ENCODE assay signal across 1 cellular context in genomic region chr6:138550346-138550767, GRCh38.
TF ChIP-seq lines count a peak whose summit lies in the region.

No MANE protein-coding gene starts in this region.

TF ChIP-seq in HepG2, 621 proteins besides CTCF, POLR2A, EP300 and RAD21 (continued from another document and continues in another):
- TF ChIP-seq CREM (IDR thresholded peaks at IDR 0.05) (peak; percentile 84), CREM (CRISPR knock-in tag; IDR thresholded peaks at IDR 0.05) (no peak), ZNF564 (CRISPR knock-in tag; IDR thresholded peaks at IDR 0.05) (no peak), ARID3A (IDR thresholded peaks at IDR 0.05; ENCODE audit: low read depth, low read length) (peak; percentile 42; the same call in 1 of the 2 replicates), KAT7 (CRISPR knock-in tag; IDR thresholded peaks at IDR 0.05; ENCODE audit: borderline replicate concordance) (no peak), MXD4 (CRISPR knock-in tag; IDR thresholded peaks at IDR 0.05) (peak; percentile 73; the same call in 1 of the 2 replicates), ZNF83 (CRISPR knock-in tag; IDR thresholded peaks at IDR 0.05; ENCODE audit: borderline replicate concordance) (no peak), HOXD1 (CRISPR knock-in tag; IDR thresholded peaks at IDR 0.05) (no peak), E2F2 (CRISPR knock-in tag; IDR thresholded peaks at IDR 0.05; ENCODE audit: borderline replicate concordance) (no peak), MAF1 (CRISPR knock-in tag; IDR thresholded peaks at IDR 0.05; ENCODE audit: borderline replicate concordance) (no peak), SRSF1 (optimal IDR thresholded peaks at IDR 0.05; ENCODE audit: low read depth, low read length) (no peak), SP140L (CRISPR knock-in tag; IDR thresholded peaks at IDR 0.05; ENCODE audit: borderline replicate concordance) (0 out of 2 replicates have a peak, but pooled peaks have one; percentile 24), ZNF17 (CRISPR knock-in tag; IDR thresholded peaks at IDR 0.05) (no peak), RARA (CRISPR knock-in tag; IDR thresholded peaks at IDR 0.05) (peak; percentile 94), ATF6 (CRISPR knock-in tag; conservative IDR thresholded peaks at IDR 0.05) (0 out of 2 replicates have a peak, but pooled peaks have one; percentile 43), RNF219 (CRISPR knock-in tag; IDR thresholded peaks at IDR 0.05) (no peak), HOXA5 (CRISPR knock-in tag; IDR thresholded peaks at IDR 0.05) (no peak), TFAP4 (IDR thresholded peaks at IDR 0.05; ENCODE audit: borderline replicate concordance, low read depth) (no peak; the same call in 1 of the 2 replicates), TEAD3 (CRISPR knock-in tag; optimal IDR thresholded peaks at IDR 0.05; ENCODE audit: borderline replicate concordance) (peak; percentile 91), HOXA3 (CRISPR knock-in tag; IDR thresholded peaks at IDR 0.05) (peak; percentile 82), HNRNPH1 (optimal IDR thresholded peaks at IDR 0.05; ENCODE audit: low read depth, low read length) (no peak), MYNN (CRISPR knock-in tag; IDR thresholded peaks at IDR 0.05; ENCODE audit: low read depth) (no peak), ZNF407 (CRISPR knock-in tag; IDR thresholded peaks at IDR 0.05; ENCODE audit: not compliant biosample characterization) (no peak), ZNF503 (CRISPR knock-in tag; IDR thresholded peaks at IDR 0.05) (peak; percentile 62; the same call in 1 of the 2 replicates), ZNF670 (CRISPR knock-in tag; IDR thresholded peaks at IDR 0.05; ENCODE audit: borderline replicate concordance) (0 out of 2 replicates have a peak, but pooled peaks have one; percentile 39), JUN (CRISPR knock-in tag; IDR thresholded peaks at IDR 0.05) (peak; percentile 62; the same call in 1 of the 2 replicates), AGO1 (IDR thresholded peaks at IDR 0.05; ENCODE audit: low read depth, low read length, poor library complexity, severe bottlenecking) (no peak), ZNF253 (CRISPR knock-in tag; IDR thresholded peaks at IDR 0.05; ENCODE audit: borderline replicate concordance) (no peak), ZNF331 (CRISPR knock-in tag; IDR thresholded peaks at IDR 0.05) (peak; percentile 95), REPIN1 (CRISPR knock-in tag; IDR thresholded peaks at IDR 0.05; ENCODE audit: borderline replicate concordance, low read depth) (peak; percentile 93; the same call in 1 of the 2 replicates), PCBP1 (IDR thresholded peaks at IDR 0.05; ENCODE audit: borderline replicate concordance, low read depth, low read length) (no peak), RERE (CRISPR knock-in tag; IDR thresholded peaks at IDR 0.05; ENCODE audit: low read depth) (peak; percentile 84), TAF1 (CRISPR knock-in tag; IDR thresholded peaks at IDR 0.05) (peak; percentile 30; the same call in 1 of the 2 replicates)
